In the genomic region with DNA sequence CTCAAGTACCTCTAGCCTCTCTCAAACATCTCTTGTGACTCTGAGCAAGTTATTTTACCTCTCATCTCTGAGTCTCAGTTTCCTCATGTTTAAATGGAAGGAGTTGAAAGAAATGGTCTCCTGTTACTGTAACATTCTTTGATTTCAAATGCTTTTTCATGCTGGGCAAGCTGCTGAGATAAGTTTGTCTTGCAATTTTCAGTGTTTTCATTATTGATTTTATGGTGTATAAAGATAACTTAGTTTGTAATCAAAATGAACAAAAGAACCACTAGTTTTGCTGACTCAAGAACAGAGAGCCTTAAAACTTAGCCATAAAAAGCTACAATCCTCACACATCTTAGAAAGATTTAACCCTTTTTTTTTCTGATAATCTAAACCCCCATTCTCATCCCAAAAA, we compare ENCODE assay signal across 23 cellular contexts.
"Had no signal": no experiment of that assay in that cellular context is flagged by ENCODE, and none has a peak within 500 bp of the region (broad histone marks: within the 10 kb centered on the region; RNA-seq: fewer than 3 reads in every experiment).

No MANE protein-coding gene starts in this region.

- H3K4me1 ChIP-seq: neural progenitor cell, parathyroid adenoma, psoas muscle, right lobe of liver, sigmoid colon, stomach, tibial nerve, upper lobe of left lung, vagina had no signal

- H3K36me3 ChIP-seq: neural progenitor cell, ovary, right lobe of liver, sigmoid colon, stomach, thoracic aorta, thyroid gland, tibial nerve, upper lobe of left lung, vagina had no signal

- H3K9ac ChIP-seq: neural progenitor cell, parathyroid adenoma had no signal

- DNase-seq: occipital lobe; ovary; posterior cingulate gyrus; psoas muscle; right cardiac atrium; right lobe of liver; sigmoid colon; small intestine; stimulated activated CD4-positive, alpha-beta T cell treated with anti-CD3 and anti-CD28 coated beads, Interleukin-15, amount 100 ng/mL, for 24 hours; stimulated activated CD4-positive, alpha-beta T cell treated with anti-CD3 and anti-CD28 coated beads, Interleukin-2, amount 100 ng/mL, for 24 hours; stimulated activated CD4-positive, alpha-beta T cell treated with anti-CD3 and anti-CD28 coated beads, Interleukin-2, amount 100 ng/mL, for 48 hours; stimulated activated CD4-positive, alpha-beta T cell treated with anti-CD3 and anti-CD28 coated beads, Interleukin-4, amount 100 ng/mL, for 24 hours; stimulated activated naive B cell treated with anti-CD40 and anti-IgM and Interleukin-4, amounts not matched to agents 10 μg/mL and 1 μg/mL and 100 μg/mL, for 72 hours; stimulated activated naive CD4-positive, alpha-beta T cell treated with Interleukin-2 at 50 U/mL for 16 hours; stomach; trophoblast cell; upper lobe of left lung had no signal

- H3K9me3 ChIP-seq: ovary, psoas muscle, right lobe of liver, sigmoid colon, thoracic aorta, thyroid gland, tibial nerve, upper lobe of left lung, vagina had no signal

- H3K4me3 ChIP-seq: neural progenitor cell, ovary, psoas muscle, right lobe of liver, sigmoid colon, stomach, thoracic aorta, thyroid gland, tibial nerve, upper lobe of left lung, vagina had no signal

- H3K27ac ChIP-seq: neural progenitor cell, ovary, parathyroid adenoma, psoas muscle, right lobe of liver, sigmoid colon, stomach, thoracic aorta, thyroid gland, tibial nerve, upper lobe of left lung, vagina had no signal
